In genomic region chr1:28736450-28737244, GRCh38 we compare ENCODE assay signal across 1 cellular context.
TF ChIP-seq lines count a peak whose summit lies in the region.

YTHDF2 (plus strand) TSS chr1:28736940; CDS start chr1:28737121, 181 bp downstream.

TF ChIP-seq in GM12878, 131 proteins besides CTCF, POLR2A, EP300 and RAD21 (continued from another document and continues in another):
- TF ChIP-seq, protein P1, sequence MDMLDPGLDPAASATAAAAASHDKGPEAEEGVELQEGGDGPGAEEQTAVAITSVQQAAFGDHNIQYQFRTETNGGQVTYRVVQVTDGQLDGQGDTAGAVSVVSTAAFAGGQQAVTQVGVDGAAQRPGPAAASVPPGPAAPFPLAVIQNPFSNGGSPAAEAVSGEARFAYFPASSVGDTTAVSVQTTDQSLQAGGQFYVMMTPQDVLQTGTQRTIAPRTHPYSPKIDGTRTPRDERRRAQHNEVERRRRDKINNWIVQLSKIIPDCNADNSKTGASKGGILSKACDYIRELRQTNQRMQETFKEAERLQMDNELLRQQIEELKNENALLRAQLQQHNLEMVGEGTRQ (IDR thresholded peaks at IDR 0.05; ENCODE audit: borderline replicate concordance, low read depth, low read length), result no peak
- TF ChIP-seq WRNIP1 (IDR thresholded peaks at IDR 0.05; ENCODE audit: borderline replicate concordance, low read depth, low read length) (no peak), IRF5 (IDR thresholded peaks at IDR 0.05; ENCODE audit: borderline replicate concordance) (no peak), CEBPZ (IDR thresholded peaks at IDR 0.05; ENCODE audit: low read depth, low read length) (no peak), MYB (IDR thresholded peaks at IDR 0.05; ENCODE audit: borderline replicate concordance, low read depth, low read length) (no peak), NKRF (conservative IDR thresholded peaks at IDR 0.05) (peak; percentile 56), SMC3 (IDR thresholded peaks at IDR 0.05; ENCODE audit: borderline replicate concordance, low read length) (no peak; the same call in 1 of the 2 replicates), PRDM15 (CRISPR knock-in tag; IDR thresholded peaks at IDR 0.05) (no peak), SREBF2 (IDR thresholded peaks at IDR 0.05; ENCODE audit: low read length) (no peak; the same call in 1 of the 2 replicates), CHD2 (IDR thresholded peaks at IDR 0.05; ENCODE audit: borderline replicate concordance, low read depth, low read length) (peak; percentile 95), TBL1XR1 (IDR thresholded peaks at IDR 0.05; ENCODE audit: low read depth, low read length) (0 out of 2 replicates have a peak, but pooled peaks have one; percentile 23), BACH1 (IDR thresholded peaks at IDR 0.05; ENCODE audit: borderline replicate concordance) (peak; percentile 91), CBFB (IDR thresholded peaks at IDR 0.05; ENCODE audit: low read depth) (peak; percentile 28; the same call in 1 of the 2 replicates), ZNF217 (IDR thresholded peaks at IDR 0.05) (0 out of 2 replicates have a peak, but pooled peaks have one; percentile 35), CREM (IDR thresholded peaks at IDR 0.05; ENCODE audit: low read depth) (peak; percentile 79), HDAC6 (IDR thresholded peaks at IDR 0.05; ENCODE audit: unreplicated experiment) (no peak), EGR1 (IDR thresholded peaks at IDR 0.05; ENCODE audit: borderline replicate concordance in 1 of 2, low read depth in 2 of 2, low read length in 2 of 2) (peak in 1 of 2 experiments; percentile 98; a peak in 2 of 3 replicates), SRF (IDR thresholded peaks at IDR 0.05; ENCODE audit: low read depth in 2 of 2, low read length in 2 of 2) (peak in 1 of 2 experiments; percentile 80; a peak in 2 of 4 replicates), IKZF1 (conservative IDR thresholded peaks at IDR 0.05) (peak; percentile 92), USF1 (IDR thresholded peaks at IDR 0.05; ENCODE audit: borderline replicate concordance, extremely low read length, insufficient read depth, low read depth, low read length) (no peak), ZNF24 (IDR thresholded peaks at IDR 0.05) (peak; percentile 63; the same call in 1 of the 2 replicates), CUX1 (IDR thresholded peaks at IDR 0.05; ENCODE audit: insufficient replicate concordance, low read depth, low read length) (peak; percentile 86), SUPT20H (IDR thresholded peaks at IDR 0.05; ENCODE audit: borderline replicate concordance, control insufficient read depth, low read depth, low read length) (no peak)
- TF ChIP-seq, protein P2, sequence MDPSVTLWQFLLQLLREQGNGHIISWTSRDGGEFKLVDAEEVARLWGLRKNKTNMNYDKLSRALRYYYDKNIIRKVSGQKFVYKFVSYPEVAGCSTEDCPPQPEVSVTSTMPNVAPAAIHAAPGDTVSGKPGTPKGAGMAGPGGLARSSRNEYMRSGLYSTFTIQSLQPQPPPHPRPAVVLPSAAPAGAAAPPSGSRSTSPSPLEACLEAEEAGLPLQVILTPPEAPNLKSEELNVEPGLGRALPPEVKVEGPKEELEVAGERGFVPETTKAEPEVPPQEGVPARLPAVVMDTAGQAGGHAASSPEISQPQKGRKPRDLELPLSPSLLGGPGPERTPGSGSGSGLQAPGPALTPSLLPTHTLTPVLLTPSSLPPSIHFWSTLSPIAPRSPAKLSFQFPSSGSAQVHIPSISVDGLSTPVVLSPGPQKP (IDR thresholded peaks at IDR 0.05; ENCODE audit: low read depth, low read length), result peak; percentile 82
- TF ChIP-seq, protein P3, sequence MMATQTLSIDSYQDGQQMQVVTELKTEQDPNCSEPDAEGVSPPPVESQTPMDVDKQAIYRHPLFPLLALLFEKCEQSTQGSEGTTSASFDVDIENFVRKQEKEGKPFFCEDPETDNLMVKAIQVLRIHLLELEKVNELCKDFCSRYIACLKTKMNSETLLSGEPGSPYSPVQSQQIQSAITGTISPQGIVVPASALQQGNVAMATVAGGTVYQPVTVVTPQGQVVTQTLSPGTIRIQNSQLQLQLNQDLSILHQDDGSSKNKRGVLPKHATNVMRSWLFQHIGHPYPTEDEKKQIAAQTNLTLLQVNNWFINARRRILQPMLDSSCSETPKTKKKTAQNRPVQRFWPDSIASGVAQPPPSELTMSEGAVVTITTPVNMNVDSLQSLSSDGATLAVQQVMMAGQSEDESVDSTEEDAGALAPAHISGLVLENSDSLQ (IDR thresholded peaks at IDR 0.05), result peak; percentile 38; the same call in 1 of the 2 replicates
- TF ChIP-seq, protein P4, sequence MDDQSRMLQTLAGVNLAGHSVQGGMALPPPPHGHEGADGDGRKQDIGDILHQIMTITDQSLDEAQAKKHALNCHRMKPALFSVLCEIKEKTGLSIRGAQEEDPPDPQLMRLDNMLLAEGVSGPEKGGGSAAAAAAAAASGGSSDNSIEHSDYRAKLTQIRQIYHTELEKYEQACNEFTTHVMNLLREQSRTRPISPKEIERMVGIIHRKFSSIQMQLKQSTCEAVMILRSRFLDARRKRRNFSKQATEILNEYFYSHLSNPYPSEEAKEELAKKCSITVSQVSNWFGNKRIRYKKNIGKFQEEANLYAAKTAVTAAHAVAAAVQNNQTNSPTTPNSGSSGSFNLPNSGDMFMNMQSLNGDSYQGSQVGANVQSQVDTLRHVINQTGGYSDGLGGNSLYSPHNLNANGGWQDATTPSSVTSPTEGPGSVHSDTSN (IDR thresholded peaks at IDR 0.05; ENCODE audit: insufficient replicate concordance, low read depth, low read length), result peak; percentile 22
- TF ChIP-seq, protein P5, sequence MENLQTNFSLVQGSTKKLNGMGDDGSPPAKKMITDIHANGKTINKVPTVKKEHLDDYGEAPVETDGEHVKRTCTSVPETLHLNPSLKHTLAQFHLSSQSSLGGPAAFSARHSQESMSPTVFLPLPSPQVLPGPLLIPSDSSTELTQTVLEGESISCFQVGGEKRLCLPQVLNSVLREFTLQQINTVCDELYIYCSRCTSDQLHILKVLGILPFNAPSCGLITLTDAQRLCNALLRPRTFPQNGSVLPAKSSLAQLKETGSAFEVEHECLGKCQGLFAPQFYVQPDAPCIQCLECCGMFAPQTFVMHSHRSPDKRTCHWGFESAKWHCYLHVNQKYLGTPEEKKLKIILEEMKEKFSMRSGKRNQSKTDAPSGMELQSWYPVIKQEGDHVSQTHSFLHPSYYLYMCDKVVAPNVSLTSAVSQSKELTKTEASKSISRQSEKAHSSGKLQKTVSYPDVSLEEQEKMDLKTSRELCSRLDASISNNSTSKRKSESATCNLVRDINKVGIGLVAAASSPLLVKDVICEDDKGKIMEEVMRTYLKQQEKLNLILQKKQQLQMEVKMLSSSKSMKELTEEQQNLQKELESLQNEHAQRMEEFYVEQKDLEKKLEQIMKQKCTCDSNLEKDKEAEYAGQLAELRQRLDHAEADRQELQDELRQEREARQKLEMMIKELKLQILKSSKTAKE (IDR thresholded peaks at IDR 0.05; ENCODE audit: low read depth, poor library complexity, severe bottlenecking), result peak; percentile 86
